ENCODE assay signal across 8 cellular contexts in the genomic region with DNA sequence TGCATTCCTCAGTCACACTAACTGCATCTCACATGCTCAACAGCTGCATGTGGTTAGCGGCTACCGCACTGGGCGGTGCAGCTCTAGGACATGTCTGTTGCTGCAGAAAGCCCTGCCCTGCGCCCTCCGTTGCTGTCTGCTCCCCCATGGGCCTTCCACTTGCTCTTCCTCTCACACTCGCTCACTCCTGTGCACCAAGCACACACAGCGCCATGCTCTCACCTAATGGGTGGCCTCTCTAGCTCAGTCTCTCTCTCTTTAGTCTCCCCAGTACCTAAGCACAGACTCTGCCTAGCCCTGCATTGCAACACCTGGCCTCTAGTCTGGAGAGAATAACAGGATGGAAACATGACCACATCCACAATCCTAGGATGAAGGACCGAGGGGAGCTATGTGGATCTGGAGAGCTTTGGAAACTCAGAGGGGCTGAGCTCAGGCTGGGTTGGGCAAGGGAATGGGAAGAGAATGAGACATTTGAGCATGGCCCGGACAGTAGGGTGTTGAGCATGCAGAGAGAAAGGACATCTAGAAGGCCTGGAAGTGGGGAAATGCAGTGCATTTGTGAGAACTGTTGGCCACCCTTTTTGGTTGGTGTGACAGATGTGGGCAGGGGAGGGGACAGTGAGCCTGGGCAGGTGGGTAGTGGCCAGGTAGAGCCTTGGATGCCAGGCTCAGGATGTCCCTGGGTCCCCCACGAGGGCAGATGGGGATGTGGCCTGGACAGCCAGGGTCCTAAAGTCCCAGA. TPM values are rescaled to one million over a fixed set of nuclear protein-coding genes. Genes with fewer than 3 reads are reported as not detected.
DNase-seq lines count a peak whose midpoint lies in the region; ATAC-seq and TF ChIP-seq lines count a peak whose summit lies in the region.
"Had no signal": no experiment of that assay in that cellular context is flagged by ENCODE, and none has a peak within 500 bp of the region (broad histone marks: within the 10 kb centered on the region; RNA-seq: fewer than 3 reads in every experiment).

No MANE protein-coding gene starts in this region.

- TF ChIP-seq POLR2A in IMR-90 (IDR thresholded peaks at IDR 0.05; ENCODE audit: low read depth, low read length) (no peak; the same call in 1 of the 2 replicates), sigmoid colon (IDR thresholded peaks at IDR 0.05) (no peak)

- no peak for TF ChIP-seq CTCF in IMR-90 (conservative IDR thresholded peaks at IDR 0.05; ENCODE audit: low read depth, low read length)
- peak; percentile 28 for TF ChIP-seq CTCF in chondrocyte (IDR thresholded peaks at IDR 0.05)
- no peak for TF ChIP-seq CTCF in sigmoid colon (IDR thresholded peaks at IDR 0.05)

- no peak overlapping the region for H3K9ac ChIP-seq in IMR-90 (ENCODE audit: low read depth, low read length)

- H4K8ac ChIP-seq in IMR-90 (ENCODE audit: low read depth in 2 of 2, low read length in 2 of 2) = peak overlapping the region in 1 of 2 experiments; percentile 6; a peak in 2 of 4 replicates

- dilution Hi-C loops in IMR-90 (cut with HindIII; ENCODE audit: low sequenced_read_pairs, unreplicated experiment) = no loop called here

- no peak overlapping the region for H3K4me3 ChIP-seq in IMR-90 (ENCODE audit: insufficient read depth, low read depth, low read length)
- no peak overlapping the region for H3K4me3 ChIP-seq in sigmoid colon

- H3K27me3 ChIP-seq in IMR-90 (ENCODE audit: control insufficient read depth, insufficient read depth, low read length) = no peaks in the 10 kb centered on the region
- H3K27me3 ChIP-seq in sigmoid colon = no peaks in the 10 kb centered on the region

- no peak for ATAC-seq in IMR-90 (ENCODE audit: low read depth)
- no peak for ATAC-seq in GM18520 (IDR thresholded peaks at IDR 0.05; ENCODE audit: unreplicated experiment)
- no peak for ATAC-seq in GM18868 (IDR thresholded peaks at IDR 0.05; ENCODE audit: unreplicated experiment)
- ATAC-seq in HG03025 (IDR thresholded peaks at IDR 0.05; ENCODE audit: low FRiP score, unreplicated experiment) = no peak
- ATAC-seq: T-cell had no signal

- intact Hi-C loops in IMR-90 (cut with micrococcal nuclease) (no loop called here), sigmoid colon (cut with DNase I) (no loop called here)

- H4K5ac ChIP-seq in IMR-90 (ENCODE audit: low read depth, low read length) = no peak overlapping the region

- no peak overlapping the region for H3K18ac ChIP-seq in IMR-90 (ENCODE audit: low read depth, low read length)

- H2BK120ac ChIP-seq in IMR-90 (ENCODE audit: low read depth, low read length) = peak overlapping the region; percentile 9; the same call in 1 of the 2 replicates

- no peak overlapping the region for H4K91ac ChIP-seq in IMR-90 (ENCODE audit: insufficient read depth, low read depth, low read length)

- in situ Hi-C loops in IMR-90 (cut with MboI; ENCODE audit: low sequenced_read_pairs) = no loop called here

- no peak overlapping the region for H3K4me3 Mint-ChIP-seq in chondrocyte (ENCODE audit: unreplicated experiment)

- no peak overlapping the region for H2BK15ac ChIP-seq in IMR-90 (ENCODE audit: low read depth, low read length)

- DNase-seq in IMR-90 (peak; percentile 65), chondrocyte (ENCODE audit: low spot score) (peak; percentile 95), sigmoid colon (no peak)
- DNase-seq: NCI-H2227 treated with DMSO at 0.1 percent for 48 hours, T-cell had no signal

- H3K9me3 Mint-ChIP-seq in chondrocyte (ENCODE audit: low read depth) = no peaks in the 10 kb centered on the region
- H3K9me3 Mint-ChIP-seq: T-cell had no signal

- H3K9me3 ChIP-seq in IMR-90 (ENCODE audit: control insufficient read depth, insufficient read depth, low read length) (no peaks in the 10 kb centered on the region), sigmoid colon (no peaks in the 10 kb centered on the region)

- TF ChIP-seq RAD21 in IMR-90 (IDR thresholded peaks at IDR 0.05; ENCODE audit: low read length) = no peak

- H3K9me1 ChIP-seq in IMR-90 (ENCODE audit: insufficient read depth, low read length) = peaks cover 23% of the 10 kb centered on the region

- H3K14ac ChIP-seq in IMR-90 (replicated peaks; ENCODE audit: low read depth, low read length) = 0 out of 2 replicates have a peak overlapping the region, but pooled peaks have one; percentile 22

- peak overlapping the region; percentile 29 for H2BK5ac ChIP-seq in IMR-90 (ENCODE audit: low read depth, low read length, poor library complexity, severe bottlenecking)

- no TSS peak for BruUV-seq in IMR-90 (replicated peaks; lab: Mats Ljungman, UMichigan)

- no peaks in the 10 kb centered on the region for H3K27me3 Mint-ChIP-seq in chondrocyte (ENCODE audit: low read depth)
- H3K27me3 Mint-ChIP-seq: T-cell had no signal

- no peak overlapping the region for H2BK20ac ChIP-seq in IMR-90 (ENCODE audit: low read depth, low read length)

- H3K23ac ChIP-seq in IMR-90 (ENCODE audit: low read depth, low read length) = peak overlapping the region; percentile 46; the same call in 1 of the 2 replicates

- H3K4me1 ChIP-seq in IMR-90 (ENCODE audit: control insufficient read depth, insufficient read depth, low read length) (peaks cover 18% of the 10 kb centered on the region), sigmoid colon (peaks cover 3 to 60% (median 47%) of the 10 kb centered on the region in 4 donors)

- H2AFZ ChIP-seq in IMR-90 (replicated peaks; ENCODE audit: low read length, poor library complexity) = peak overlapping the region; percentile 9

- H3K4me1 Mint-ChIP-seq in chondrocyte (ENCODE audit: low read depth) = peaks cover 97% of the 10 kb centered on the region

- peaks cover 75% of the 10 kb centered on the region for H4K20me1 ChIP-seq in IMR-90 (ENCODE audit: insufficient read depth, low read length)

- peaks cover 9 to 28% of the 10 kb centered on the region in 2 experiments; a peak in 3 of 4 replicates for H3K79me1 ChIP-seq in IMR-90 (ENCODE audit: low read depth in 1 of 2, low read length in 2 of 2)

- peak overlapping the region; percentile 99 for H3K27ac Mint-ChIP-seq in chondrocyte (ENCODE audit: unreplicated experiment)

- H3K36me3 ChIP-seq in IMR-90 (ENCODE audit: control insufficient read depth, insufficient read depth, low read length) (peaks cover 39% of the 10 kb centered on the region), sigmoid colon (peaks cover 12 to 20% (median 15%) of the 10 kb centered on the region in 4 donors)

- H3K36me3 Mint-ChIP-seq in chondrocyte (ENCODE audit: low read depth) = peaks cover 34% of the 10 kb centered on the region
- H3K36me3 Mint-ChIP-seq: T-cell had no signal

- CTCF ChIA-PET in IMR-90 (lab: Yijun Ruan, JAX) = no interaction called here

- WGBS in IMR-90 (ENCODE audit: extremely low coverage in 2 of 2, insufficient read length in 1 of 2), 2 experiments = 69% methylated on average over 8 of the region's 10 CpGs; no CpG with 5 or more reads in 1 of the 2 experiments
- 80% methylated on average over 10 of the region's 10 CpGs for WGBS in sigmoid colon, 2 donors

- no peak for TF ChIP-seq EP300 in sigmoid colon (IDR thresholded peaks at IDR 0.05)

- H2AK9ac ChIP-seq in IMR-90 (replicated peaks; ENCODE audit: low read depth, low read length, poor library complexity) = peak overlapping the region; percentile 39

- H3K27ac ChIP-seq in IMR-90 (ENCODE audit: insufficient read depth, low read length) = peak overlapping the region; percentile 39; the same call in 1 of the 2 replicates
- peak overlapping the region; percentile 0 to 99 (median 88) for H3K27ac ChIP-seq in sigmoid colon

- peak overlapping the region; percentile 55 for H2AK5ac ChIP-seq in IMR-90 (ENCODE audit: low read depth, low read length)

- POLR2A ChIA-PET in IMR-90 (lab: Charles Lee; ENCODE audit: unreplicated experiment) = interaction anchor here (0.5 to 2.0 kb wide), 7 partner anchors 9 to 108 kb away, joined by 3 to 5 read pairs (median 4); partner anchors contain the start of gene TMEM92

- H3K4ac ChIP-seq in IMR-90 (ENCODE audit: low read depth, low read length) = peak overlapping the region; percentile 51

- H3K4me2 ChIP-seq in IMR-90 (ENCODE audit: low read depth, low read length) = no peak overlapping the region

- no peak overlapping the region for H3K56ac ChIP-seq in IMR-90 (ENCODE audit: extremely low read depth, insufficient read depth, low read length)

TF ChIP-seq in IMR-90, 13 proteins besides CTCF, POLR2A, EP300 and RAD21 (continues in another document):
- TF ChIP-seq MAZ (IDR thresholded peaks at IDR 0.05; ENCODE audit: borderline replicate concordance, low read depth, low read length) = no peak
- peak; percentile 71; the same call in 1 of the 2 replicates for TF ChIP-seq CEBPB (IDR thresholded peaks at IDR 0.05; ENCODE audit: low read depth, low read length)
- no peak for TF ChIP-seq CHD1 (IDR thresholded peaks at IDR 0.05; ENCODE audit: low read depth, low read length)

RNA-seq across cellular contexts. Expression of gene SGCA, which starts 16.0 kb away (rescaled TPM):
- total RNA-seq in IMR-90 (2012; rRNA removed) = not detected in 2 replicates
- polyA plus RNA-seq in IMR-90 (2012; rRNA removed) = 0.19 and 0.55 TPM in 2 replicates
- polyA plus RNA-seq in IMR-90 (2012; cell fraction: cytosol; rRNA removed) = 0.36 and 0.43 TPM in 2 replicates
- polyA plus RNA-seq in IMR-90 (2012; cell fraction: nucleus; rRNA removed; ENCODE audit: low replicate concordance) = 0.34 TPM in 1 of 2 replicates, not detected in the other
- total RNA-seq in chondrocyte = 0.85 to 5.5 TPM (median 1.3 TPM) in 3 replicates
- 10 to 100 TPM; 27.3 to 80.1 (median 56.1) TPM for total RNA-seq in sigmoid colon
- 1 to 10 TPM; 2.5 to 7.2 (median 4.6) TPM for polyA plus RNA-seq in sigmoid colon

RNA-seq across cellular contexts. Expression of gene COL1A1, which starts 19.7 kb away (rescaled TPM):
- total RNA-seq in IMR-90 (2012; rRNA removed) = 1,825 and 2,180 TPM in 2 replicates
- polyA plus RNA-seq in IMR-90 (2012; rRNA removed) = 4,117 and 4,350 TPM in 2 replicates
- 6,648 and 7,973 TPM in 2 replicates for polyA plus RNA-seq in IMR-90 (2012; cell fraction: cytosol; rRNA removed)
- polyA plus RNA-seq in IMR-90 (2012; cell fraction: nucleus; rRNA removed; ENCODE audit: low replicate concordance) = 7,018 and 18,611 TPM in 2 replicates
- 34,852 to 36,120 TPM (median 35,333 TPM) in 3 replicates for total RNA-seq in chondrocyte
- 100 to 1,000 TPM in 1 of 4 donors, 10 to 100 TPM in 3; 43.6 to 459 (median 71.4) TPM for total RNA-seq in sigmoid colon
- polyA plus RNA-seq in sigmoid colon = 10 to 100 TPM in 2 of 3 donors, 1 to 10 TPM in 1; 7.8 to 96.7 (median 10.2) TPM

RNA-seq across cellular contexts. Expression of gene PPP1R9B, which starts 31.3 kb away (rescaled TPM):
- total RNA-seq in IMR-90 (2012; rRNA removed) = 28.0 and 38.6 TPM in 2 replicates
- polyA plus RNA-seq in IMR-90 (2012; rRNA removed) = 23.0 and 25.8 TPM in 2 replicates
- 16.2 and 19.3 TPM in 2 replicates for polyA plus RNA-seq in IMR-90 (2012; cell fraction: cytosol; rRNA removed)
- polyA plus RNA-seq in IMR-90 (2012; cell fraction: nucleus; rRNA removed; ENCODE audit: low replicate concordance) = 42.2 and 55.1 TPM in 2 replicates
- 75.4 to 84.2 TPM (median 79.3 TPM) in 3 replicates for total RNA-seq in chondrocyte
- 10 to 100 TPM; 15.3 to 18.8 (median 16.8) TPM for total RNA-seq in sigmoid colon
- 10 to 100 TPM in 2 of 3 donors, 1 to 10 TPM in 1; 9.0 to 38.7 (median 10.9) TPM for polyA plus RNA-seq in sigmoid colon

RNA-seq across cellular contexts. Expression of gene SAMD14, which starts 51.8 kb away (rescaled TPM):
- total RNA-seq in IMR-90 (2012; rRNA removed) = 1.4 TPM in 2 replicates
- 6.2 and 6.7 TPM in 2 replicates for polyA plus RNA-seq in IMR-90 (2012; rRNA removed)
- 2.7 and 5.4 TPM in 2 replicates for polyA plus RNA-seq in IMR-90 (2012; cell fraction: cytosol; rRNA removed)
- 20.9 and 34.4 TPM in 2 replicates for polyA plus RNA-seq in IMR-90 (2012; cell fraction: nucleus; rRNA removed; ENCODE audit: low replicate concordance)
- total RNA-seq in chondrocyte = 26.0 to 29.4 TPM (median 27.6 TPM) in 3 replicates
- total RNA-seq in sigmoid colon = 1 to 10 TPM in 1 of 4 donors, under 1 TPM in 3; 0.16 to 2.5 (median 0.63) TPM
- 1 to 10 TPM in 2 of 3 donors, under 1 TPM in 1; 0.92 to 1.3 (median 1.2) TPM for polyA plus RNA-seq in sigmoid colon

Comparison
In these comparisons a context has a peak if more than half of its experiments do, and no peak if none do; other contexts are left out.
1. RNA of gene COL1A1, which starts 19.7 kb away (total RNA-seq): 34,852 to 36,120 TPM in chondrocyte; 1,825 to 2,180 TPM in IMR-90 and 43.6 to 459 TPM in sigmoid colon; every median in the first group is over 10 times any median in the second.